ENCODE assay signal across 17 cellular contexts in the genomic region with DNA sequence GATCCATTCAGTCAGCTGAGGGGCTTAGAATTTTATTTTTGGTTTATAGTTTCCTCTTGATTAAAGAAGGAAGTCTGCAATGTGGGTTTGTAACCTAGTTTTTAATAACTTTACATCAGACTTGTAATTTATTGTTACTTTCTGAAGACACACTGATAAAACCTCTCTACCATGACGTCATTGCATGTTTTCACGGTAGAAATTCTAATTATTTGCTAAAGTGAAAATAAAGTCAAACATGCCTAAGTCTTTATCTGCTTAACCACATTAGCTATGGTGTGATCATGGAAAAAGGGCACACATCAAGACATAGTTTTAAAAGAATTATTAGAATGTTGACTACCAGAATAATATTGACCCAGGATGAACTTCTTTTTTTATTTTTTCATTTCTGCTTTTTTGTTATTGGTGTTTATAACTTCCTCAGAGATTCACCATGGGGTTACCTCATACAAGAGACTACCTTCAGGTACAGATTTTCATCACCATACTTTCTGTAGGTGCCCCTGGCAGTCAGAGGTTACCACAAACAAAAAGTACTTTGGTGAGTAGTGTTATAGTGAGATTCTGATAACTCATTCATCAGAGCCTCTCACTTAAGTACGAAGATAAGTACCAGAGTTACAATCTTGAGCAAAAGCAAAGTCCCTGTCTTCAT. TPM values are rescaled to one million over a fixed set of nuclear protein-coding genes. Genes with fewer than 3 reads are reported as not detected.
DNase-seq lines count a peak whose midpoint lies in the region; ATAC-seq, FAIRE-seq and TF ChIP-seq lines count a peak whose summit lies in the region.
"Had no signal": no experiment of that assay in that cellular context is flagged by ENCODE, and none has a peak within 500 bp of the region (broad histone marks: within the 10 kb centered on the region; RNA-seq: fewer than 3 reads in every experiment).

No MANE protein-coding gene starts in this region.

- intact Hi-C loops in esophagus squamous epithelium (cut with DNase I), result no loop called here

- WGBS in esophagus squamous epithelium, 2 donors, result 64 to 67% methylated on average over 3 of the region's 3 CpGs

- peak; percentile 59 for ATAC-seq in GM18498 (IDR thresholded peaks at IDR 0.05; ENCODE audit: unreplicated experiment)
- peak; percentile 59 for ATAC-seq in GM21390 (IDR thresholded peaks at IDR 0.05; ENCODE audit: unreplicated experiment)
- ATAC-seq in HG03135 (IDR thresholded peaks at IDR 0.05; ENCODE audit: unreplicated experiment), result peak; percentile 58
- ATAC-seq: activated CD8-positive, alpha-beta T cell treated with anti-CD3 and anti-CD28 coated beads for 36 hours had no signal

- peak; percentile 6 for DNase-seq in astrocyte (ENCODE audit: low read depth)
- DNase-seq in stimulated activated CD4-positive, alpha-beta T cell treated with anti-CD3 and anti-CD28 coated beads, Interleukin-4, amount 100 ng/mL, for 24 hours, result no peak
- DNase-seq in esophagus squamous epithelium (lab: John Stamatoyannopoulos, UW), result no peak
- DNase-seq in activated CD4-positive, CD25-positive, alpha-beta regulatory T cell treated with anti-CD3 and anti-CD28 coated beads, Interleukin-2, amount 50 U/mL, for 72 hours, result no peak
- no peak for DNase-seq in occipital lobe (lab: John Stamatoyannopoulos, UW)
- DNase-seq: activated CD8-positive, alpha-beta T cell treated with anti-CD3 and anti-CD28 coated beads for 36 hours; activated gamma-delta T cell treated with Interleukin-2 at 50 U/mL for 16 hours; central memory CD4-positive, alpha-beta T cell; HFFc6; KG1; NCI-H2081 treated with DMSO at 0.1 percent for 48 hours; SW 1271; upper lobe of left lung had no signal

- H3K4me3 Mint-ChIP-seq in astrocyte (ENCODE audit: unreplicated experiment), result no peak overlapping the region
- H3K4me3 Mint-ChIP-seq: activated CD8-positive, alpha-beta T cell treated with anti-CD3 and anti-CD28 coated beads for 36 hours; HFFc6 had no signal

- no peak overlapping the region for H3K4me3 ChIP-seq in astrocyte (ENCODE audit: insufficient read depth, low read depth, low read length)
- H3K4me3 ChIP-seq in esophagus squamous epithelium, result no peak overlapping the region
- H3K4me3 ChIP-seq: upper lobe of left lung had no signal

- H3K4me2 ChIP-seq in astrocyte (ENCODE audit: low read length), result no peak overlapping the region

- H3K9ac ChIP-seq in astrocyte (ENCODE audit: low read length), result no peak overlapping the region

- no peak for FAIRE-seq in astrocyte (lab: Jason Lieb, UNC)

- H3K4me1 ChIP-seq in astrocyte (ENCODE audit: insufficient read depth, low read length) (peaks cover 12% of the 10 kb centered on the region), esophagus squamous epithelium (no peaks in the 10 kb centered on the region)
- H3K4me1 ChIP-seq: upper lobe of left lung had no signal

- no peak for TF ChIP-seq POLR2A in esophagus squamous epithelium (IDR thresholded peaks at IDR 0.05)

- peaks cover 28% of the 10 kb centered on the region for H3K27me3 Mint-ChIP-seq in astrocyte (ENCODE audit: low read depth, unreplicated experiment)

- H3K9me3 ChIP-seq in astrocyte (ENCODE audit: insufficient read depth, low read depth, low read length) (no peaks in the 10 kb centered on the region), esophagus squamous epithelium (no peaks in the 10 kb centered on the region)
- H3K9me3 ChIP-seq: upper lobe of left lung had no signal

- H3K27ac ChIP-seq in astrocyte (ENCODE audit: low read depth, low read length) (no peak overlapping the region), esophagus squamous epithelium (no peak overlapping the region)
- H3K27ac ChIP-seq: C4-2B, upper lobe of left lung had no signal

- H4K20me1 ChIP-seq in astrocyte (ENCODE audit: insufficient read depth, low read length), result no peaks in the 10 kb centered on the region

- peaks cover 13% of the 10 kb centered on the region for H3K9me3 Mint-ChIP-seq in astrocyte (ENCODE audit: unreplicated experiment)
- H3K9me3 Mint-ChIP-seq: activated CD8-positive, alpha-beta T cell treated with anti-CD3 and anti-CD28 coated beads for 36 hours had no signal

- no peaks in the 10 kb centered on the region for H3K79me2 ChIP-seq in astrocyte (ENCODE audit: insufficient read depth, low read length)

- H2AFZ ChIP-seq in astrocyte (ENCODE audit: low read depth, low read length), result no peak overlapping the region

- H3K4me1 Mint-ChIP-seq in astrocyte (ENCODE audit: low read depth, unreplicated experiment), result peaks cover 16% of the 10 kb centered on the region

- H3K36me3 Mint-ChIP-seq in astrocyte (ENCODE audit: low read depth, unreplicated experiment), result peaks cover 2% of the 10 kb centered on the region

- H3K36me3 ChIP-seq in astrocyte (ENCODE audit: insufficient read depth, low read length) (no peaks in the 10 kb centered on the region), esophagus squamous epithelium (no peaks in the 10 kb centered on the region)
- H3K36me3 ChIP-seq: upper lobe of left lung had no signal

- H3K27ac Mint-ChIP-seq in astrocyte (ENCODE audit: unreplicated experiment), result no peak overlapping the region
- H3K27ac Mint-ChIP-seq: activated CD8-positive, alpha-beta T cell treated with anti-CD3 and anti-CD28 coated beads for 36 hours; HFFc6 had no signal

- H3K27me3 ChIP-seq in astrocyte (ENCODE audit: insufficient read depth, low read length) (no peaks in the 10 kb centered on the region), esophagus squamous epithelium (no peaks in the 10 kb centered on the region)
- H3K27me3 ChIP-seq: upper lobe of left lung had no signal

- TF ChIP-seq CTCF in astrocyte (IDR thresholded peaks at IDR 0.05; ENCODE audit: insufficient read depth, low read depth, low read length), result no peak
- no peak for TF ChIP-seq CTCF in esophagus squamous epithelium (IDR thresholded peaks at IDR 0.05)

RNA-seq across cellular contexts. Expression of a gene that starts 7.0 kb away (rescaled TPM):
- total RNA-seq in astrocyte (7.2 and 7.9 TPM in 2 replicates), esophagus squamous epithelium (10 to 100 TPM in 1 of 4 donors, 1 to 10 TPM in 3; 5.8 to 12.6 (median 7.9) TPM), occipital lobe (43.5 TPM)

RNA-seq across cellular contexts. Expression of a gene that starts 49.3 kb away (rescaled TPM):
- total RNA-seq in astrocyte (6.8 and 7.1 TPM in 2 replicates), esophagus squamous epithelium (10 to 100 TPM in 1 of 4 donors, 1 to 10 TPM in 3; 4.2 to 13.4 (median 8.6) TPM), occipital lobe (11.2 TPM)
